1 cellular context compared by ENCODE assay signal in genomic region chr2:68774569-68775271, GRCh38.
A peak's percentile ranks its signal among the peaks of the same experiment; 100 is the strongest.
TF ChIP-seq lines count a peak whose summit lies in the region.

No MANE protein-coding gene starts in this region.

TF ChIP-seq in K562, 482 proteins besides CTCF, POLR2A, EP300 and RAD21 (continued from another document and continues in another):
- TF ChIP-seq, protein P1, sequence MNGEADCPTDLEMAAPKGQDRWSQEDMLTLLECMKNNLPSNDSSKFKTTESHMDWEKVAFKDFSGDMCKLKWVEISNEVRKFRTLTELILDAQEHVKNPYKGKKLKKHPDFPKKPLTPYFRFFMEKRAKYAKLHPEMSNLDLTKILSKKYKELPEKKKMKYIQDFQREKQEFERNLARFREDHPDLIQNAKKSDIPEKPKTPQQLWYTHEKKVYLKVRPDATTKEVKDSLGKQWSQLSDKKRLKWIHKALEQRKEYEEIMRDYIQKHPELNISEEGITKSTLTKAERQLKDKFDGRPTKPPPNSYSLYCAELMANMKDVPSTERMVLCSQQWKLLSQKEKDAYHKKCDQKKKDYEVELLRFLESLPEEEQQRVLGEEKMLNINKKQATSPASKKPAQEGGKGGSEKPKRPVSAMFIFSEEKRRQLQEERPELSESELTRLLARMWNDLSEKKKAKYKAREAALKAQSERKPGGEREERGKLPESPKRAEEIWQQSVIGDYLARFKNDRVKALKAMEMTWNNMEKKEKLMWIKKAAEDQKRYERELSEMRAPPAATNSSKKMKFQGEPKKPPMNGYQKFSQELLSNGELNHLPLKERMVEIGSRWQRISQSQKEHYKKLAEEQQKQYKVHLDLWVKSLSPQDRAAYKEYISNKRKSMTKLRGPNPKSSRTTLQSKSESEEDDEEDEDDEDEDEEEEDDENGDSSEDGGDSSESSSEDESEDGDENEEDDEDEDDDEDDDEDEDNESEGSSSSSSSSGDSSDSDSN (IDR thresholded peaks at IDR 0.05; ENCODE audit: borderline replicate concordance in 1 of 2, low read depth in 2 of 2, low read length in 2 of 2) = no peak
- TF ChIP-seq CCAR2 (IDR thresholded peaks at IDR 0.05; ENCODE audit: low read depth, low read length) (no peak), TEAD2 (tag; IDR thresholded peaks at IDR 0.05) (no peak), CBX1 (IDR thresholded peaks at IDR 0.05; ENCODE audit: low read depth) (no peak), EWSR1 (IDR thresholded peaks at IDR 0.05; ENCODE audit: borderline replicate concordance, low read depth, partially characterized antibody) (no peak), ZBTB2 (IDR thresholded peaks at IDR 0.05) (no peak; the same call in 1 of the 2 replicates), VEZF1 (CRISPR knock-in tag; IDR thresholded peaks at IDR 0.05) (peak; percentile 41; the same call in 1 of the 2 replicates), SMARCE1 (IDR thresholded peaks at IDR 0.05) (peak; percentile 85; the same call in 1 of the 2 replicates), ZC3H4 (CRISPR knock-in tag; IDR thresholded peaks at IDR 0.05; ENCODE audit: borderline replicate concordance) (no peak), HDAC8 (tag; IDR thresholded peaks at IDR 0.05) (no peak), PCBP1 (IDR thresholded peaks at IDR 0.05; ENCODE audit: low read depth, low read length, poor library complexity, severe bottlenecking) (no peak), ARID1B (IDR thresholded peaks at IDR 0.05) (peak; percentile 77), ARID2 (IDR thresholded peaks at IDR 0.05) (no peak), SOX6 (IDR thresholded peaks at IDR 0.05) (peak; percentile 96), RBM14 (IDR thresholded peaks at IDR 0.05; ENCODE audit: borderline replicate concordance, insufficient read depth, low read depth, low read length) (no peak), DPF2 (IDR thresholded peaks at IDR 0.05) (peak; percentile 55; the same call in 1 of the 2 replicates), COPS2 (conservative IDR thresholded peaks at IDR 0.05) (no peak), KDM5B (IDR thresholded peaks at IDR 0.05; ENCODE audit: insufficient replicate concordance, low read depth, low read length) (peak; percentile 70), HNRNPL (IDR thresholded peaks at IDR 0.05; ENCODE audit: low read depth, low read length) (no peak), SIN3A (IDR thresholded peaks at IDR 0.05; ENCODE audit: borderline replicate concordance in 2 of 2, control insufficient read depth in 1 of 2, low read depth in 2 of 2, low read length in 2 of 2) (peak in 1 of 2 experiments; percentile 8; a peak in 1 of 4 replicates), MCM7 (IDR thresholded peaks at IDR 0.05) (no peak), TEAD4 (IDR thresholded peaks at IDR 0.05; ENCODE audit: low read length) (peak; percentile 55; the same call in 1 of the 2 replicates), TEAD4 (CRISPR knock-in tag; IDR thresholded peaks at IDR 0.05; ENCODE audit: borderline replicate concordance) (no peak), ZFPM2 (CRISPR knock-in tag; IDR thresholded peaks at IDR 0.05) (no peak), ZSCAN32 (CRISPR knock-in tag; IDR thresholded peaks at IDR 0.05) (no peak), NRF1 (conservative IDR thresholded peaks at IDR 0.05 in 1 of 2, IDR thresholded peaks at IDR 0.05 in 1 of 2) (peak; percentile 85 to 87), CSDE1 (IDR thresholded peaks at IDR 0.05) (no peak), ZFP1 (CRISPR knock-in tag; IDR thresholded peaks at IDR 0.05) (no peak), WHSC1 (IDR thresholded peaks at IDR 0.05; ENCODE audit: low read length) (no peak), NFIC (IDR thresholded peaks at IDR 0.05) (no peak; the same call in 1 of the 2 replicates), BMI1 (IDR thresholded peaks at IDR 0.05; ENCODE audit: low read length) (no peak), NFE2 (IDR thresholded peaks at IDR 0.05; ENCODE audit: low read depth) (peak; percentile 27; the same call in 1 of the 2 replicates), TAF1 (IDR thresholded peaks at IDR 0.05; ENCODE audit: control insufficient read depth, extremely low read depth, insufficient read depth, low read length, severe bottlenecking) (peak; percentile 43), CTCFL (IDR thresholded peaks at IDR 0.05; ENCODE audit: borderline replicate concordance, insufficient read depth, low read depth, low read length, poor library complexity, severe bottlenecking) (no peak), TFAM (CRISPR knock-in tag; conservative IDR thresholded peaks at IDR 0.05) (no peak)
- TF ChIP-seq, protein P2, sequence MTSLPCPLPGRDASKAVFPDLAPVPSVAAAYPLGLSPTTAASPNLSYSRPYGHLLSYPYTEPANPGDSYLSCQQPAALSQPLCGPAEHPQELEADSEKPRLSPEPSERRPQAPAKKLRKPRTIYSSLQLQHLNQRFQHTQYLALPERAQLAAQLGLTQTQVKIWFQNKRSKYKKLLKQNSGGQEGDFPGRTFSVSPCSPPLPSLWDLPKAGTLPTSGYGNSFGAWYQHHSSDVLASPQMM (CRISPR knock-in tag; IDR thresholded peaks at IDR 0.05) = no peak
- TF ChIP-seq, protein P3, sequence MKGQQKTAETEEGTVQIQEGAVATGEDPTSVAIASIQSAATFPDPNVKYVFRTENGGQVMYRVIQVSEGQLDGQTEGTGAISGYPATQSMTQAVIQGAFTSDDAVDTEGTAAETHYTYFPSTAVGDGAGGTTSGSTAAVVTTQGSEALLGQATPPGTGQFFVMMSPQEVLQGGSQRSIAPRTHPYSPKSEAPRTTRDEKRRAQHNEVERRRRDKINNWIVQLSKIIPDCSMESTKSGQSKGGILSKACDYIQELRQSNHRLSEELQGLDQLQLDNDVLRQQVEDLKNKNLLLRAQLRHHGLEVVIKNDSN (CRISPR knock-in tag; IDR thresholded peaks at IDR 0.05) = no peak
- TF ChIP-seq, protein P4, sequence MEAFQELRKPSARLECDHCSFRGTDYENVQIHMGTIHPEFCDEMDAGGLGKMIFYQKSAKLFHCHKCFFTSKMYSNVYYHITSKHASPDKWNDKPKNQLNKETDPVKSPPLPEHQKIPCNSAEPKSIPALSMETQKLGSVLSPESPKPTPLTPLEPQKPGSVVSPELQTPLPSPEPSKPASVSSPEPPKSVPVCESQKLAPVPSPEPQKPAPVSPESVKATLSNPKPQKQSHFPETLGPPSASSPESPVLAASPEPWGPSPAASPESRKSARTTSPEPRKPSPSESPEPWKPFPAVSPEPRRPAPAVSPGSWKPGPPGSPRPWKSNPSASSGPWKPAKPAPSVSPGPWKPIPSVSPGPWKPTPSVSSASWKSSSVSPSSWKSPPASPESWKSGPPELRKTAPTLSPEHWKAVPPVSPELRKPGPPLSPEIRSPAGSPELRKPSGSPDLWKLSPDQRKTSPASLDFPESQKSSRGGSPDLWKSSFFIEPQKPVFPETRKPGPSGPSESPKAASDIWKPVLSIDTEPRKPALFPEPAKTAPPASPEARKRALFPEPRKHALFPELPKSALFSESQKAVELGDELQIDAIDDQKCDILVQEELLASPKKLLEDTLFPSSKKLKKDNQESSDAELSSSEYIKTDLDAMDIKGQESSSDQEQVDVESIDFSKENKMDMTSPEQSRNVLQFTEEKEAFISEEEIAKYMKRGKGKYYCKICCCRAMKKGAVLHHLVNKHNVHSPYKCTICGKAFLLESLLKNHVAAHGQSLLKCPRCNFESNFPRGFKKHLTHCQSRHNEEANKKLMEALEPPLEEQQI (IDR thresholded peaks at IDR 0.05) = no peak
- TF ChIP-seq, protein P5, sequence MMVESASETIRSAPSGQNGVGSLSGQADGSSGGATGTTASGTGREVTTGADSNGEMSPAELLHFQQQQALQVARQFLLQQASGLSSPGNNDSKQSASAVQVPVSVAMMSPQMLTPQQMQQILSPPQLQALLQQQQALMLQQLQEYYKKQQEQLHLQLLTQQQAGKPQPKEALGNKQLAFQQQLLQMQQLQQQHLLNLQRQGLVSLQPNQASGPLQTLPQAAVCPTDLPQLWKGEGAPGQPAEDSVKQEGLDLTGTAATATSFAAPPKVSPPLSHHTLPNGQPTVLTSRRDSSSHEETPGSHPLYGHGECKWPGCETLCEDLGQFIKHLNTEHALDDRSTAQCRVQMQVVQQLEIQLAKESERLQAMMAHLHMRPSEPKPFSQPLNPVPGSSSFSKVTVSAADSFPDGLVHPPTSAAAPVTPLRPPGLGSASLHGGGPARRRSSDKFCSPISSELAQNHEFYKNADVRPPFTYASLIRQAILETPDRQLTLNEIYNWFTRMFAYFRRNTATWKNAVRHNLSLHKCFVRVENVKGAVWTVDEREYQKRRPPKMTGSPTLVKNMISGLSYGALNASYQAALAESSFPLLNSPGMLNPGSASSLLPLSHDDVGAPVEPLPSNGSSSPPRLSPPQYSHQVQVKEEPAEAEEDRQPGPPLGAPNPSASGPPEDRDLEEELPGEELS (CRISPR knock-in tag; IDR thresholded peaks at IDR 0.05; ENCODE audit: borderline replicate concordance) = no peak
- TF ChIP-seq, protein P6, sequence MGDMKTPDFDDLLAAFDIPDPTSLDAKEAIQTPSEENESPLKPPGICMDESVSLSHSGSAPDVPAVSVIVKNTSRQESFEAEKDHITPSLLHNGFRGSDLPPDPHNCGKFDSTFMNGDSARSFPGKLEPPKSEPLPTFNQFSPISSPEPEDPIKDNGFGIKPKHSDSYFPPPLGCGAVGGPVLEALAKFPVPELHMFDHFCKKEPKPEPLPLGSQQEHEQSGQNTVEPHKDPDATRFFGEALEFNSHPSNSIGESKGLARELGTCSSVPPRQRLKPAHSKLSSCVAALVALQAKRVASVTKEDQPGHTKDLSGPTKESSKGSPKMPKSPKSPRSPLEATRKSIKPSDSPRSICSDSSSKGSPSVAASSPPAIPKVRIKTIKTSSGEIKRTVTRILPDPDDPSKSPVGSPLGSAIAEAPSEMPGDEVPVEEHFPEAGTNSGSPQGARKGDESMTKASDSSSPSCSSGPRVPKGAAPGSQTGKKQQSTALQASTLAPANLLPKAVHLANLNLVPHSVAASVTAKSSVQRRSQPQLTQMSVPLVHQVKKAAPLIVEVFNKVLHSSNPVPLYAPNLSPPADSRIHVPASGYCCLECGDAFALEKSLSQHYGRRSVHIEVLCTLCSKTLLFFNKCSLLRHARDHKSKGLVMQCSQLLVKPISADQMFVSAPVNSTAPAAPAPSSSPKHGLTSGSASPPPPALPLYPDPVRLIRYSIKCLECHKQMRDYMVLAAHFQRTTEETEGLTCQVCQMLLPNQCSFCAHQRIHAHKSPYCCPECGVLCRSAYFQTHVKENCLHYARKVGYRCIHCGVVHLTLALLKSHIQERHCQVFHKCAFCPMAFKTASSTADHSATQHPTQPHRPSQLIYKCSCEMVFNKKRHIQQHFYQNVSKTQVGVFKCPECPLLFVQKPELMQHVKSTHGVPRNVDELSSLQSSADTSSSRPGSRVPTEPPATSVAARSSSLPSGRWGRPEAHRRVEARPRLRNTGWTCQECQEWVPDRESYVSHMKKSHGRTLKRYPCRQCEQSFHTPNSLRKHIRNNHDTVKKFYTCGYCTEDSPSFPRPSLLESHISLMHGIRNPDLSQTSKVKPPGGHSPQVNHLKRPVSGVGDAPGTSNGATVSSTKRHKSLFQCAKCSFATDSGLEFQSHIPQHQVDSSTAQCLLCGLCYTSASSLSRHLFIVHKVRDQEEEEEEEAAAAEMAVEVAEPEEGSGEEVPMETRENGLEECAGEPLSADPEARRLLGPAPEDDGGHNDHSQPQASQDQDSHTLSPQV (IDR thresholded peaks at IDR 0.05) = peak; percentile 68; the same call in 1 of the 2 replicates
